ENCODE assay signal across 10 cellular contexts in the genomic region with DNA sequence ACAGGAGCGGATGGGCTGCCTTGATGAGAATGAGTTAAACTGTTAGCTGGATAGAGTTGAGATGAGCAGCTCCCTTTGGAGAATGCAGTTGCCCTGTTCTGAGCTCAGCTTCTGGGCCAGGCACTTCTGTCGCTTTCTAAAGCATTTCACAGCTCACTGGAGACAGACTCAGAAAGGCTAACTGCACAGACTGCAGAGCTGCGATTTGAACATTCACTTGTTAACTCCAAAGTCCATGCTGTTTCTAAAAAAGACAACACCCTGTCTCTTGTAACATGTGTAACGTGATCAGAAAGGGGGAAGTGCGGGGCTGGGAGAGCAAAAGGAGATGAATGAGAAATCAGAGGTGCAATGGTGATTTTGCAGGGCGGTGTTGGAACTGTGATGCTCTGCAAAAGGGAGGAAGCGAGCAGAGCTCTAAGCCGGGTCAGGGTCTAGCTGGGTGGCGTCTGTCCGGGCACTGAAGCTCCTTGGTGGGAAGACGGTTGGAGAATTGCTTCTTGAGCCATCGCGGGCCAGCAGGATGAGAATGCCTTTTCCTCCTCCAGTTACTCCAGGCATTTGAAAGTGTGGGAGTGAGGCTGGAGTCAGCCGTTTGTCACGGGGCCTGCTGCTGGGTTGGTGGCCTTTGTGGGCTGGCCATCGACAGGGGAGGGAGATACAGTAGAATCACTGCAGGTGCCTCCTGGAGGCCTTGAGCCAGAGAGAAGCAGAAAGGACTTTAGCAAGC. TPM values are rescaled to one million over a fixed set of nuclear protein-coding genes. Genes with fewer than 3 reads are reported as not detected.
DNase-seq lines count a peak whose midpoint lies in the region; ATAC-seq and TF ChIP-seq lines count a peak whose summit lies in the region.
"Had no signal": no experiment of that assay in that cellular context is flagged by ENCODE, and none has a peak within 500 bp of the region (broad histone marks: within the 10 kb centered on the region; RNA-seq: fewer than 3 reads in every experiment).

No MANE protein-coding gene starts in this region.

- H3K36me3 Mint-ChIP-seq in activated naive CD8-positive, alpha-beta T cell, result peaks cover 19% of the 10 kb centered on the region
- H3K36me3 Mint-ChIP-seq in activated naive CD8-positive, alpha-beta T cell treated with anti-CD3 and anti-CD28 coated beads, Interleukin-2, amount 50 U/mL, for 24 hours (ENCODE audit: low read depth), result peaks cover 41% of the 10 kb centered on the region

- H3K27ac ChIP-seq in upper lobe of right lung, result peak overlapping the region; percentile 6

- intact Hi-C loops in mucosa of descending colon (cut with DNase I, micrococcal nuclease) (no loop called here), upper lobe of right lung (cut with DNase I) (no loop called here)

- H3K4me1 Mint-ChIP-seq in activated naive CD8-positive, alpha-beta T cell (ENCODE audit: low read depth), result peaks cover 68% of the 10 kb centered on the region
- H3K4me1 Mint-ChIP-seq in activated naive CD8-positive, alpha-beta T cell treated with anti-CD3 and anti-CD28 coated beads, Interleukin-2, amount 50 U/mL, for 24 hours, result peaks cover 55% of the 10 kb centered on the region

- no peak for DNase-seq in activated naive CD8-positive, alpha-beta T cell treated with anti-CD3 and anti-CD28 coated beads, Interleukin-2, amount 50 U/mL, for 24 hours
- peak; percentile 69 for DNase-seq in cerebellar cortex (ENCODE audit: low spot score)
- peak in 1 of 3 donors; percentile 73 for DNase-seq in mucosa of descending colon
- no peak for DNase-seq in upper lobe of right lung
- no peak for DNase-seq in AG08396 (ENCODE audit: low spot score)
- no peak for DNase-seq in activated CD4-positive, alpha-beta T cell treated with anti-CD3 and anti-CD28 coated beads, Interleukin-2, amount 50 U/mL, for 1 hour
- DNase-seq: activated CD8-positive, alpha-beta memory T cell treated with anti-CD3 and anti-CD28 coated beads, Interleukin-2, amount 10 ng/mL, durations not matched to agents 7 days and 5 days; NCI-H1105 had no signal

- no peak for ATAC-seq in activated naive CD8-positive, alpha-beta T cell treated with anti-CD3 and anti-CD28 coated beads, Interleukin-2, amount 50 U/mL, for 24 hours
- ATAC-seq in mucosa of descending colon (peak; percentile 72), upper lobe of right lung (peak; percentile 15), GM18517 (IDR thresholded peaks at IDR 0.05; ENCODE audit: unreplicated experiment) (no peak)
- ATAC-seq: activated CD8-positive, alpha-beta memory T cell treated with anti-CD3 and anti-CD28 coated beads, Interleukin-2, amount 10 ng/mL, durations not matched to agents 7 days and 5 days had no signal

- no peaks in the 10 kb centered on the region for H3K36me3 ChIP-seq in mucosa of descending colon (ENCODE audit: low read depth)
- no peaks in the 10 kb centered on the region for H3K36me3 ChIP-seq in upper lobe of right lung

- no peaks in the 10 kb centered on the region for H3K27me3 Mint-ChIP-seq in activated naive CD8-positive, alpha-beta T cell
- no peaks in the 10 kb centered on the region for H3K27me3 Mint-ChIP-seq in activated naive CD8-positive, alpha-beta T cell treated with anti-CD3 and anti-CD28 coated beads, Interleukin-2, amount 50 U/mL, for 24 hours
- H3K27me3 Mint-ChIP-seq: activated CD8-positive, alpha-beta memory T cell treated with anti-CD3 and anti-CD28 coated beads, Interleukin-2, amount 10 ng/mL, durations not matched to agents 7 days and 5 days had no signal

- peak overlapping the region; percentile 7 for H3K27ac Mint-ChIP-seq in activated naive CD8-positive, alpha-beta T cell
- no peak overlapping the region for H3K27ac Mint-ChIP-seq in activated naive CD8-positive, alpha-beta T cell treated with anti-CD3 and anti-CD28 coated beads, Interleukin-2, amount 50 U/mL, for 24 hours
- H3K27ac Mint-ChIP-seq: activated CD8-positive, alpha-beta memory T cell treated with anti-CD3 and anti-CD28 coated beads, Interleukin-2, amount 10 ng/mL, durations not matched to agents 7 days and 5 days had no signal

- H3K9me3 ChIP-seq in mucosa of descending colon (no peaks in the 10 kb centered on the region), upper lobe of right lung (no peaks in the 10 kb centered on the region)

- H3K4me1 ChIP-seq in mucosa of descending colon (ENCODE audit: low read depth) (peaks cover 54% of the 10 kb centered on the region), upper lobe of right lung (peaks cover 42% of the 10 kb centered on the region)

- H3K4me3 Mint-ChIP-seq in activated naive CD8-positive, alpha-beta T cell, result peak overlapping the region; percentile 40
- no peak overlapping the region for H3K4me3 Mint-ChIP-seq in activated naive CD8-positive, alpha-beta T cell treated with anti-CD3 and anti-CD28 coated beads, Interleukin-2, amount 50 U/mL, for 24 hours
- H3K4me3 Mint-ChIP-seq: activated CD8-positive, alpha-beta memory T cell treated with anti-CD3 and anti-CD28 coated beads, Interleukin-2, amount 10 ng/mL, durations not matched to agents 7 days and 5 days had no signal

- no peaks in the 10 kb centered on the region for H3K9me3 Mint-ChIP-seq in activated naive CD8-positive, alpha-beta T cell (ENCODE audit: low read depth)
- H3K9me3 Mint-ChIP-seq in activated naive CD8-positive, alpha-beta T cell treated with anti-CD3 and anti-CD28 coated beads, Interleukin-2, amount 50 U/mL, for 24 hours, result no peaks in the 10 kb centered on the region

- no peaks in the 10 kb centered on the region for H3K27me3 ChIP-seq in upper lobe of right lung

- TF ChIP-seq CTCF in mucosa of descending colon (IDR thresholded peaks at IDR 0.05) (no peak), upper lobe of right lung (IDR thresholded peaks at IDR 0.05) (no peak)

- H3K4me3 ChIP-seq in mucosa of descending colon, result no peak overlapping the region
- H3K4me3 ChIP-seq in upper lobe of right lung, result no peak overlapping the region

RNA-seq across cellular contexts. Expression of a gene that starts 20.3 kb away (rescaled TPM):
- 10 to 100 TPM; 51.8 to 70.8 (median 56.2) TPM for total RNA-seq in mucosa of descending colon
- 51.8 TPM for total RNA-seq in upper lobe of right lung

Comparison
In these comparisons a context has a peak if more than half of its experiments do, and no peak if none do; other contexts are left out.
1. ATAC-seq: peak in mucosa of descending colon (single experiment) and upper lobe of right lung (single experiment); none in activated naive CD8-positive, alpha-beta T cell treated with anti-CD3 and anti-CD28 coated beads, Interleukin-2, amount 50 U/mL, for 24 hours (single experiment) and GM18517 (single experiment).